10 cellular contexts compared by ENCODE assay signal in genomic region chr9:133844876-133845658, GRCh38.
A peak's percentile ranks its signal among the peaks of the same experiment; 100 is the strongest.
DNase-seq lines count a peak whose midpoint lies in the region; ATAC-seq, FAIRE-seq and TF ChIP-seq lines count a peak whose summit lies in the region.
"Had no signal": no experiment of that assay in that cellular context is flagged by ENCODE, and none has a peak within 500 bp of the region (broad histone marks: within the 10 kb centered on the region; RNA-seq: fewer than 3 reads in every experiment).

No MANE protein-coding gene starts in this region.

- in situ Hi-C loops in GM12878 (cut with MboI): no loop called here

- CTCF ChIA-PET in GM12878 (lab: Yijun Ruan, JAX): interaction anchor here (1.0 to 1.4 kb wide), 2 partner anchors 16 to 149 kb away, joined by 3 to 5 read pairs; no protein-coding TSS in a partner anchor

- no peak overlapping the region for H3K9ac ChIP-seq in GM12878 (ENCODE audit: control insufficient read depth, insufficient read depth, low read length)

- POLR2A ChIA-PET in GM12878 (lab: Charles Lee): interaction anchor here (0.6 kb wide), 1 partner anchor 25 kb away, joined by 4 read pairs; no protein-coding TSS in a partner anchor

- H3K4me2 ChIP-seq in GM12878 (ENCODE audit: control insufficient read depth, insufficient read depth) (no peak overlapping the region), hepatocyte (no peak overlapping the region)

- BruUV-seq in GM12878 (replicated peaks; lab: Mats Ljungman, UMichigan): no TSS peak

- TF ChIP-seq CTCF in GM12878 (IDR thresholded peaks at IDR 0.05 in 2 of 3, conservative IDR thresholded peaks at IDR 0.05 in 1 of 3; ENCODE audit: control insufficient read depth in 2 of 3, extremely low read depth in 1 of 3, insufficient read depth in 1 of 3, low read depth in 3 of 3, low read length in 3 of 3) (no peak), hepatocyte (IDR thresholded peaks at IDR 0.05; ENCODE audit: poor library complexity) (no peak)

- RAD21 ChIA-PET in GM12878 (lab: Charles Lee; ENCODE audit: unreplicated experiment): no interaction called here

- H2AFZ ChIP-seq in GM12878 (ENCODE audit: control insufficient read depth, low read depth, low read length): no peak overlapping the region
- H2AFZ ChIP-seq in hepatocyte: no peak overlapping the region

- peak; percentile 13 for TF ChIP-seq POLR2A in GM19193 (IDR thresholded peaks at IDR 0.05; ENCODE audit: extremely low read depth, insufficient read depth, insufficient read length)
- peak; percentile 22 for TF ChIP-seq POLR2A in GM12878 (IDR thresholded peaks at IDR 0.05; ENCODE audit: low read depth, low read length)

- no peaks in the 10 kb centered on the region for H3K4me1 ChIP-seq in GM12878 (ENCODE audit: control insufficient read depth, insufficient read depth, low read length)
- H3K4me1 ChIP-seq in hepatocyte (ENCODE audit: insufficient read depth): peaks cover 13% of the 10 kb centered on the region
- H3K4me1 ChIP-seq: HAP-1 had no signal

- no peak for DNase-seq in GM12878 (ENCODE audit: low read depth, low spot score)
- DNase-seq in hepatocyte (ENCODE audit: low spot score): peak; percentile 37
- peak; percentile 81 for DNase-seq in sciatic nerve (ENCODE audit: low spot score)
- no peak for DNase-seq in SW 1271 (lab: John Stamatoyannopoulos, UW)
- no peak for DNase-seq in NCI-H446 (lab: John Stamatoyannopoulos, UW)

- intact Hi-C loops in GM12878 (cut with micrococcal nuclease; ENCODE audit: unreplicated experiment) (no loop called here), sciatic nerve (cut with DNase I) (no loop called here)

- H3K4me3 ChIP-seq in GM12878 (no peak overlapping the region), hepatocyte (no peak overlapping the region)
- H3K4me3 ChIP-seq: HAP-1 had no signal

- no peaks in the 10 kb centered on the region for H3K9me3 ChIP-seq in GM12878 (replicated peaks; ENCODE audit: control insufficient read depth, insufficient read depth, low read length)
- no peaks in the 10 kb centered on the region for H3K9me3 ChIP-seq in hepatocyte (ENCODE audit: low read depth)
- H3K9me3 ChIP-seq: HAP-1 had no signal

- ATAC-seq in GM12878: no peak
- peak; percentile 82 for ATAC-seq in sciatic nerve
- ATAC-seq in HG02973 (IDR thresholded peaks at IDR 0.05; ENCODE audit: unreplicated experiment): no peak
- ATAC-seq in GM18520 (IDR thresholded peaks at IDR 0.05; ENCODE audit: unreplicated experiment): no peak

- H3K79me2 ChIP-seq in GM12878 (ENCODE audit: control insufficient read depth, insufficient read depth, low read length) (peaks cover 2% of the 10 kb centered on the region), hepatocyte (peaks cover 20% of the 10 kb centered on the region)

- H3K27ac ChIP-seq in GM12878 (ENCODE audit: control insufficient read depth, insufficient read depth) (no peak overlapping the region), hepatocyte (peak overlapping the region; percentile 51)

- H4K20me1 ChIP-seq in GM12878 (ENCODE audit: control insufficient read depth, insufficient read depth) (no peaks in the 10 kb centered on the region), hepatocyte (ENCODE audit: insufficient read depth, poor library complexity, severe bottlenecking) (peaks cover 8% of the 10 kb centered on the region)

- H3K9me2 ChIP-seq in hepatocyte (replicated peaks; ENCODE audit: insufficient read depth): no peaks in the 10 kb centered on the region

- H3K27me3 ChIP-seq in GM12878 (replicated peaks in 1 of 2; ENCODE audit: control insufficient read depth in 2 of 2, insufficient read depth in 2 of 2, low read length in 1 of 2): no peaks in the 10 kb centered on the region
- H3K27me3 ChIP-seq in hepatocyte: no peaks in the 10 kb centered on the region

- peaks cover 0 to 8% of the 10 kb centered on the region in 2 experiments; a peak in 3 of 4 replicates for H3K36me3 ChIP-seq in GM12878 (ENCODE audit: control insufficient read depth in 2 of 2, insufficient read depth in 2 of 2, low read length in 1 of 2)
- no peaks in the 10 kb centered on the region for H3K36me3 ChIP-seq in hepatocyte (replicated peaks; ENCODE audit: insufficient read depth, low read depth)
- H3K36me3 ChIP-seq: HAP-1 had no signal

- 75% methylated on average over 28 of the region's 31 CpGs for WGBS in GM12878 (ENCODE audit: insufficient coverage, insufficient replicate concordance, low lambda C conversion rate, missing lambda C conversion rate)
- 85% methylated on average over 31 of the region's 31 CpGs for WGBS in hepatocyte (ENCODE audit: low lambda C conversion rate, missing lambda C conversion rate)

- no peak for FAIRE-seq in GM12878 (lab: Jason Lieb, UNC)
- FAIRE-seq: G401.6 had no signal

- no peak for TF ChIP-seq RAD21 in GM12878 (IDR thresholded peaks at IDR 0.05; ENCODE audit: insufficient read depth, low read depth, low read length)

- no peak for TF ChIP-seq EP300 in GM12878 (IDR thresholded peaks at IDR 0.05; ENCODE audit: borderline replicate concordance in 1 of 2, control insufficient read depth in 1 of 2, low read depth in 2 of 2, low read length in 2 of 2)

- SMC1A ChIA-PET in GM12878 (lab: Charles Lee; ENCODE audit: uncharacterized antibody, unreplicated experiment): no interaction called here

TF ChIP-seq in GM12878, 131 proteins besides CTCF, POLR2A, EP300 and RAD21:
- TF ChIP-seq GATAD2B (conservative IDR thresholded peaks at IDR 0.05; ENCODE audit: low read depth): no peak
- TF ChIP-seq JUNB (IDR thresholded peaks at IDR 0.05): no peak
- TF ChIP-seq ZNF274 (IDR thresholded peaks at IDR 0.05; ENCODE audit: insufficient read depth, insufficient read length): no peak
- no peak for TF ChIP-seq CHD4 (IDR thresholded peaks at IDR 0.05)
- no peak for TF ChIP-seq BCLAF1 (IDR thresholded peaks at IDR 0.05)
- TF ChIP-seq ETV6 (conservative IDR thresholded peaks at IDR 0.05 in 1 of 2, IDR thresholded peaks at IDR 0.05 in 1 of 2; ENCODE audit: borderline replicate concordance in 1 of 2, low read depth in 1 of 2): no peak
- no peak for TF ChIP-seq SRF (IDR thresholded peaks at IDR 0.05; ENCODE audit: low read depth in 2 of 2, low read length in 2 of 2)
- no peak for TF ChIP-seq NRF1 (conservative IDR thresholded peaks at IDR 0.05; ENCODE audit: low read depth, low read length)
- no peak for TF ChIP-seq NR2C2 (IDR thresholded peaks at IDR 0.05; ENCODE audit: borderline replicate concordance, control insufficient read depth, insufficient read length, low read depth)
- TF ChIP-seq ZNF384 (IDR thresholded peaks at IDR 0.05; ENCODE audit: borderline replicate concordance, low read depth, low read length): no peak
- no peak for TF ChIP-seq ZZZ3 (IDR thresholded peaks at IDR 0.05; ENCODE audit: control insufficient read depth, insufficient read length, low read depth)
- no peak for TF ChIP-seq ATF7 (IDR thresholded peaks at IDR 0.05; ENCODE audit: low read depth)
- no peak for TF ChIP-seq CEBPB (IDR thresholded peaks at IDR 0.05; ENCODE audit: borderline replicate concordance in 1 of 2, low read depth in 2 of 2, low read length in 2 of 2)
- no peak for TF ChIP-seq HDAC2 (IDR thresholded peaks at IDR 0.05)
- TF ChIP-seq TCF3 (IDR thresholded peaks at IDR 0.05; ENCODE audit: borderline replicate concordance, insufficient read depth, low read depth, low read length): no peak
- no peak for TF ChIP-seq CREB1 (IDR thresholded peaks at IDR 0.05; ENCODE audit: low read depth)
- TF ChIP-seq PBX3 (IDR thresholded peaks at IDR 0.05; ENCODE audit: insufficient replicate concordance, low read depth, low read length): no peak
- no peak for TF ChIP-seq CHD2 (IDR thresholded peaks at IDR 0.05; ENCODE audit: borderline replicate concordance, low read depth, low read length)

Comparison
In these comparisons a context has a peak if more than half of its experiments do, and no peak if none do; other contexts are left out.
1. DNase-seq: peak in hepatocyte (single experiment) and sciatic nerve (single experiment); none in GM12878 (single experiment), SW 1271 (0 of 2) and NCI-H446 (0 of 2).